ENCODE assay signal across 25 cellular contexts in genomic region chr18:62812242-62812641, GRCh38.
A peak's percentile ranks its signal among the peaks of the same experiment; 100 is the strongest.
DNase-seq lines count a peak whose midpoint lies in the region; ATAC-seq and TF ChIP-seq lines count a peak whose summit lies in the region.
"Had no signal": no experiment of that assay in that cellular context is flagged by ENCODE, and none has a peak within 500 bp of the region (broad histone marks: within the 10 kb centered on the region; RNA-seq: fewer than 3 reads in every experiment).

No MANE protein-coding gene starts in this region.

- H3K27me3 ChIP-seq in PC-9 (ENCODE audit: insufficient read depth, low read depth) (no peaks in the 10 kb centered on the region), upper lobe of right lung (no peaks in the 10 kb centered on the region), MM.1S (replicated peaks; ENCODE audit: insufficient read depth, low read length) (no peaks in the 10 kb centered on the region)
- H3K27me3 ChIP-seq: heart left ventricle, neural progenitor cell, testis had no signal

- no peak for TF ChIP-seq CTCF in PC-9 (conservative IDR thresholded peaks at IDR 0.05)
- TF ChIP-seq CTCF in endothelial cell (IDR thresholded peaks at IDR 0.05; ENCODE audit: unreplicated experiment): no peak
- TF ChIP-seq CTCF in upper lobe of right lung (IDR thresholded peaks at IDR 0.05): no peak
- TF ChIP-seq CTCF in MM.1S (IDR thresholded peaks at IDR 0.05; ENCODE audit: low read length): no peak

- H2AFZ ChIP-seq in PC-9 (no peak overlapping the region), MM.1S (ENCODE audit: low read length) (no peak overlapping the region)
- H2AFZ ChIP-seq: neural progenitor cell had no signal

- H3K4me3 Mint-ChIP-seq in endothelial cell (ENCODE audit: unreplicated experiment): no peak overlapping the region
- H3K4me3 Mint-ChIP-seq: activated B cell treated with CpG ODN at 0.5 μM for 24 hours; activated naive CD8-positive, alpha-beta T cell treated with anti-CD3 and anti-CD28 coated beads for 36 hours; brain; CD8-positive, alpha-beta memory T cell; dendritic cell treated with granulocyte-macrophage colony-stimulating factor and Interleukin-4, amounts not matched to agents 40 ng/mL and 50 ng/mL, for 4 days; HFFc6; neural progenitor cell; stimulated activated naive B cell treated with anti-CD40 and anti-IgM and Interleukin-4, amounts not matched to agents 10 μg/mL and 1 μg/mL and 100 μg/mL, for 72 hours had no signal

- intact Hi-C loops in PC-9 (cut with micrococcal nuclease; ENCODE audit: unreplicated experiment): no loop called here
- intact Hi-C loops in upper lobe of right lung (cut with DNase I): no loop called here

- POLR2A ChIA-PET in PC-9 (lab: Charles Lee; ENCODE audit: unreplicated experiment): no interaction called here

- no peaks in the 10 kb centered on the region for H3K36me3 Mint-ChIP-seq in endothelial cell (ENCODE audit: low read depth, unreplicated experiment)

- H3K27me3 Mint-ChIP-seq in endothelial cell (ENCODE audit: unreplicated experiment): peaks cover 2% of the 10 kb centered on the region
- H3K27me3 Mint-ChIP-seq: activated B cell treated with CpG ODN at 0.5 μM for 24 hours; activated naive CD8-positive, alpha-beta T cell treated with anti-CD3 and anti-CD28 coated beads for 36 hours; brain; CD8-positive, alpha-beta memory T cell; dendritic cell treated with granulocyte-macrophage colony-stimulating factor and Interleukin-4, amounts not matched to agents 40 ng/mL and 50 ng/mL, for 4 days; stimulated activated naive B cell treated with anti-CD40 and anti-IgM and Interleukin-4, amounts not matched to agents 10 μg/mL and 1 μg/mL and 100 μg/mL, for 72 hours had no signal

- H3K4me2 ChIP-seq in PC-9 (peak overlapping the region; percentile 46), MM.1S (ENCODE audit: low read depth, low read length) (no peak overlapping the region)
- H3K4me2 ChIP-seq: neural progenitor cell had no signal

- H3K27ac ChIP-seq in PC-9: peak overlapping the region; percentile 59
- peak overlapping the region; percentile 74 for H3K27ac ChIP-seq in mesodermal cell (ENCODE audit: low read depth, low read length, severe bottlenecking)
- H3K27ac ChIP-seq in upper lobe of right lung: no peak overlapping the region
- no peak overlapping the region for H3K27ac ChIP-seq in MM.1S (ENCODE audit: low read length)
- H3K27ac ChIP-seq: heart left ventricle, neural progenitor cell, prostate gland, testis had no signal

- H3K4me3 ChIP-seq in PC-9: no peak overlapping the region
- H3K4me3 ChIP-seq in mesodermal cell (ENCODE audit: extremely low read depth, insufficient read depth, low read length, poor library complexity, severe bottlenecking): no peak overlapping the region
- no peak overlapping the region for H3K4me3 ChIP-seq in upper lobe of right lung
- H3K4me3 ChIP-seq in MM.1S (ENCODE audit: low read length): no peak overlapping the region
- H3K4me3 ChIP-seq: heart left ventricle, neural progenitor cell, prostate gland, testis had no signal

- no TSS peak for BruUV-seq in PC-9 (replicated peaks; lab: Mats Ljungman, UMichigan)

- H3K79me2 ChIP-seq in PC-9 (ENCODE audit: low read depth) (peaks cover 55% of the 10 kb centered on the region), MM.1S (ENCODE audit: low read length) (no peaks in the 10 kb centered on the region)

- H3K9me3 ChIP-seq in PC-9 (ENCODE audit: insufficient read depth, low read depth) (no peaks in the 10 kb centered on the region), mesodermal cell (ENCODE audit: control insufficient read depth, low read length) (no peaks in the 10 kb centered on the region), upper lobe of right lung (no peaks in the 10 kb centered on the region), MM.1S (replicated peaks; ENCODE audit: insufficient read depth, low read length) (no peaks in the 10 kb centered on the region)
- H3K9me3 ChIP-seq: heart left ventricle, prostate gland, testis had no signal

- ATAC-seq in upper lobe of right lung: peak; percentile 18
- ATAC-seq in GM19351 (IDR thresholded peaks at IDR 0.05; ENCODE audit: unreplicated experiment): no peak
- ATAC-seq: heart left ventricle; left ventricle myocardium superior; stimulated activated naive B cell treated with anti-CD40 and anti-IgM and Interleukin-4, amounts not matched to agents 10 μg/mL and 1 μg/mL and 100 μg/mL, for 72 hours had no signal

- H3K4me1 ChIP-seq in PC-9 (replicated peaks; ENCODE audit: insufficient read depth) (peaks cover 34% of the 10 kb centered on the region), mesodermal cell (ENCODE audit: control insufficient read depth, insufficient read depth, low read length, poor library complexity, severe bottlenecking) (peaks cover 33% of the 10 kb centered on the region), upper lobe of right lung (no peaks in the 10 kb centered on the region), MM.1S (ENCODE audit: low read length) (0 out of 2 replicates have a peak, but pooled peaks cover 6% of the 10 kb centered on the region)
- H3K4me1 ChIP-seq: prostate gland, testis had no signal

- DNase-seq in PC-9 (peak in 1 of 2 experiments; percentile 62), endothelial cell (ENCODE audit: low spot score) (no peak), upper lobe of right lung (no peak), MM.1S (no peak), activated gamma-delta T cell (lab: John Stamatoyannopoulos, UW) (no peak)
- DNase-seq: activated B cell treated with CpG ODN at 0.5 μM for 24 hours; activated CD4-positive, alpha-beta T cell treated with anti-CD3 and anti-CD28 coated beads, Interleukin-2, amount 50 U/mL, for 4 hours; activated CD8-positive, alpha-beta memory T cell treated with anti-CD3 and anti-CD28 coated beads, Interleukin-2, amount 50 U/mL, for 4 hours; activated naive CD8-positive, alpha-beta T cell treated with anti-CD3 and anti-CD28 coated beads for 36 hours; AML-193; CD8-positive, alpha-beta memory T cell; heart left ventricle; HFFc6; left ventricle myocardium superior; stimulated activated CD4-positive, alpha-beta T cell treated with anti-CD3 and anti-CD28 coated beads, Interleukin-2, amount 100 ng/mL, for 24 hours; stimulated activated naive B cell treated with anti-CD40 and anti-IgM and Interleukin-4, amounts not matched to agents 10 μg/mL and 1 μg/mL and 100 μg/mL, for 72 hours; T-helper 9 cell; testis had no signal

- no peak overlapping the region for H3K9ac ChIP-seq in MM.1S (ENCODE audit: low read length)
- H3K9ac ChIP-seq: neural progenitor cell had no signal

- WGBS in mesodermal cell (ENCODE audit: insufficient coverage in 2 of 2), 2 experiments: 60 to 83% methylated on average over 1 of the region's 3 CpGs

- H3K36me3 ChIP-seq in PC-9 (ENCODE audit: low read depth) (no peaks in the 10 kb centered on the region), mesodermal cell (ENCODE audit: control insufficient read depth, insufficient read depth, low read length) (no peaks in the 10 kb centered on the region), upper lobe of right lung (no peaks in the 10 kb centered on the region), MM.1S (replicated peaks; ENCODE audit: insufficient read depth, low read length) (no peaks in the 10 kb centered on the region)
- H3K36me3 ChIP-seq: heart left ventricle, neural progenitor cell, prostate gland had no signal

- H4K20me1 ChIP-seq in PC-9 (ENCODE audit: insufficient read depth): no peaks in the 10 kb centered on the region
- H4K20me1 ChIP-seq in MM.1S (ENCODE audit: insufficient read depth, low read length): no peaks in the 10 kb centered on the region

- peaks cover 52% of the 10 kb centered on the region for H3K4me1 Mint-ChIP-seq in endothelial cell (ENCODE audit: unreplicated experiment)

- H3K27ac Mint-ChIP-seq in endothelial cell (ENCODE audit: unreplicated experiment): peak overlapping the region; percentile 16
- H3K27ac Mint-ChIP-seq: activated B cell treated with CpG ODN at 0.5 μM for 24 hours; activated naive CD8-positive, alpha-beta T cell treated with anti-CD3 and anti-CD28 coated beads for 36 hours; activated T-helper 2 cell treated with anti-CD3 and anti-CD28 coated beads, Interferon-gamma antibody, Interleukin-2, Interleukin-4, amounts not matched to agents 10 μg/mL and 5 μg/mL and 100 μg/mL, durations not matched to agents 14 hours and 24 hours and 36 hours; HFFc6; neural progenitor cell; stimulated activated naive B cell treated with anti-CD40 and anti-IgM and Interleukin-4, amounts not matched to agents 10 μg/mL and 1 μg/mL and 100 μg/mL, for 72 hours had no signal

- CTCF ChIA-PET in PC-9 (lab: Charles Lee): interaction anchor here (0.5 to 0.8 kb wide), 2 partner anchors 13 to 97 kb away, joined by 3 to 4 read pairs; partner anchors contain the start of gene PHLPP1

- peaks cover 5% of the 10 kb centered on the region; the same call in 1 of the 2 replicates for H3F3A ChIP-seq in PC-9 (ENCODE audit: insufficient read depth, low read depth)
- no peaks in the 10 kb centered on the region for H3F3A ChIP-seq in MM.1S (ENCODE audit: insufficient read depth, low read length)

- H3K9me2 ChIP-seq in PC-9 (ENCODE audit: insufficient read depth) (no peaks in the 10 kb centered on the region), MM.1S (replicated peaks; ENCODE audit: insufficient read depth, low read length) (no peaks in the 10 kb centered on the region)

- no peaks in the 10 kb centered on the region for H3K9me3 Mint-ChIP-seq in endothelial cell (ENCODE audit: unreplicated experiment)
- H3K9me3 Mint-ChIP-seq: activated B cell treated with CpG ODN at 0.5 μM for 24 hours; activated naive CD8-positive, alpha-beta T cell treated with anti-CD3 and anti-CD28 coated beads for 36 hours; activated T-helper 2 cell treated with anti-CD3 and anti-CD28 coated beads, Interferon-gamma antibody, Interleukin-2, Interleukin-4, amounts not matched to agents 10 μg/mL and 5 μg/mL and 100 μg/mL, durations not matched to agents 14 hours and 24 hours and 36 hours; CD8-positive, alpha-beta memory T cell; HFFc6 had no signal

Comparison
In these comparisons a context has a peak if more than half of its experiments do, and no peak if none do; other contexts are left out.
1. H3K27ac ChIP-seq: peak in PC-9 (single experiment) and mesodermal cell (single experiment); none in upper lobe of right lung (single experiment) and MM.1S (single experiment).